1 cellular context compared by ENCODE assay signal in genomic region chr13:20902438-20903163, GRCh38.
A peak's percentile ranks its signal among the peaks of the same experiment; 100 is the strongest.
TF ChIP-seq lines count a peak whose summit lies in the region.

XPO4 (minus strand) TSS chr13:20902746; CDS start chr13:20902738, 8 bp downstream.

TF ChIP-seq in HepG2, 621 proteins besides CTCF, POLR2A, EP300 and RAD21 (continued from another document and continues in another):
- TF ChIP-seq, protein P1, sequence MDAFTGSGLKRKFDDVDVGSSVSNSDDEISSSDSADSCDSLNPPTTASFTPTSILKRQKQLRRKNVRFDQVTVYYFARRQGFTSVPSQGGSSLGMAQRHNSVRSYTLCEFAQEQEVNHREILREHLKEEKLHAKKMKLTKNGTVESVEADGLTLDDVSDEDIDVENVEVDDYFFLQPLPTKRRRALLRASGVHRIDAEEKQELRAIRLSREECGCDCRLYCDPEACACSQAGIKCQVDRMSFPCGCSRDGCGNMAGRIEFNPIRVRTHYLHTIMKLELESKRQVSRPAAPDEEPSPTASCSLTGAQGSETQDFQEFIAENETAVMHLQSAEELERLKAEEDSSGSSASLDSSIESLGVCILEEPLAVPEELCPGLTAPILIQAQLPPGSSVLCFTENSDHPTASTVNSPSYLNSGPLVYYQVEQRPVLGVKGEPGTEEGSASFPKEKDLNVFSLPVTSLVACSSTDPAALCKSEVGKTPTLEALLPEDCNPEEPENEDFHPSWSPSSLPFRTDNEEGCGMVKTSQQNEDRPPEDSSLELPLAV (CRISPR knock-in tag; conservative IDR thresholded peaks at IDR 0.05; ENCODE audit: low read depth) = peak; percentile 51; the same call in 1 of the 2 replicates
- TF ChIP-seq, protein P2, sequence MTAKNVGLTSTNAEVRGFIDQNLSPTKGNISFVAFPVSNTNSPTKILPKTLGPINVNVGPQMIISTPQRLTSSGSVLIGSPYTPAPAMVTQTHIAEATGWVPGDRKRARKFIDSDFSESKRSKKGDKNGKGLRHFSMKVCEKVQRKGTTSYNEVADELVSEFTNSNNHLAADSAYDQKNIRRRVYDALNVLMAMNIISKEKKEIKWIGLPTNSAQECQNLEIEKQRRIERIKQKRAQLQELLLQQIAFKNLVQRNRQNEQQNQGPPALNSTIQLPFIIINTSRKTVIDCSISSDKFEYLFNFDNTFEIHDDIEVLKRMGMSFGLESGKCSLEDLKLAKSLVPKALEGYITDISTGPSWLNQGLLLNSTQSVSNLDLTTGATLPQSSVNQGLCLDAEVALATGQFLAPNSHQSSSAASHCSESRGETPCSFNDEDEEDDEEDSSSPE (CRISPR knock-in tag; IDR thresholded peaks at IDR 0.05) = peak; percentile 58; the same call in 1 of the 2 replicates
- peak; percentile 33; the same call in 1 of the 2 replicates for TF ChIP-seq ZNF558 (CRISPR knock-in tag; IDR thresholded peaks at IDR 0.05; ENCODE audit: borderline replicate concordance)
- TF ChIP-seq TBX2 (CRISPR knock-in tag; IDR thresholded peaks at IDR 0.05; ENCODE audit: borderline replicate concordance) = peak; percentile 16; the same call in 1 of the 2 replicates
- TF ChIP-seq SMARCC2 (IDR thresholded peaks at IDR 0.05) = no peak
- TF ChIP-seq, protein P3, sequence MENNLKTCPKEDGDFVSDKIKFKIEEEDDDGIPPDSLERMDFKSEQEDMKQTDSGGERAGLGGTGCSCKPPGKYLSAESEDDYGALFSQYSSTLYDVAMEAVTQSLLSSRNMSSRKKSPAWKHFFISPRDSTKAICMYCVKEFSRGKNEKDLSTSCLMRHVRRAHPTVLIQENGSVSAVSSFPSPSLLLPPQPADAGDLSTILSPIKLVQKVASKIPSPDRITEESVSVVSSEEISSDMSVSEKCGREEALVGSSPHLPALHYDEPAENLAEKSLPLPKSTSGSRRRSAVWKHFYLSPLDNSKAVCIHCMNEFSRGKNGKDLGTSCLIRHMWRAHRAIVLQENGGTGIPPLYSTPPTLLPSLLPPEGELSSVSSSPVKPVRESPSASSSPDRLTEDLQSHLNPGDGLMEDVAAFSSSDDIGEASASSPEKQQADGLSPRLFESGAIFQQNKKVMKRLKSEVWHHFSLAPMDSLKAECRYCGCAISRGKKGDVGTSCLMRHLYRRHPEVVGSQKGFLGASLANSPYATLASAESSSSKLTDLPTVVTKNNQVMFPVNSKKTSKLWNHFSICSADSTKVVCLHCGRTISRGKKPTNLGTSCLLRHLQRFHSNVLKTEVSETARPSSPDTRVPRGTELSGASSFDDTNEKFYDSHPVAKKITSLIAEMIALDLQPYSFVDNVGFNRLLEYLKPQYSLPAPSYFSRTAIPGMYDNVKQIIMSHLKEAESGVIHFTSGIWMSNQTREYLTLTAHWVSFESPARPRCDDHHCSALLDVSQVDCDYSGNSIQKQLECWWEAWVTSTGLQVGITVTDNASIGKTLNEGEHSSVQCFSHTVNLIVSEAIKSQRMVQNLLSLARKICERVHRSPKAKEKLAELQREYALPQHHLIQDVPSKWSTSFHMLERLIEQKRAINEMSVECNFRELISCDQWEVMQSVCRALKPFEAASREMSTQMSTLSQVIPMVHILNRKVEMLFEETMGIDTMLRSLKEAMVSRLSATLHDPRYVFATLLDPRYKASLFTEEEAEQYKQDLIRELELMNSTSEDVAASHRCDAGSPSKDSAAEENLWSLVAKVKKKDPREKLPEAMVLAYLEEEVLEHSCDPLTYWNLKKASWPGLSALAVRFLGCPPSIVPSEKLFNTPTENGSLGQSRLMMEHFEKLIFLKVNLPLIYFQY (CRISPR knock-in tag; IDR thresholded peaks at IDR 0.05; ENCODE audit: borderline replicate concordance) = no peak
- 0 out of 2 replicates have a peak, but pooled peaks have one; percentile 61 for TF ChIP-seq ZNF616 (CRISPR knock-in tag; IDR thresholded peaks at IDR 0.05; ENCODE audit: low read depth)
- TF ChIP-seq, protein P4, sequence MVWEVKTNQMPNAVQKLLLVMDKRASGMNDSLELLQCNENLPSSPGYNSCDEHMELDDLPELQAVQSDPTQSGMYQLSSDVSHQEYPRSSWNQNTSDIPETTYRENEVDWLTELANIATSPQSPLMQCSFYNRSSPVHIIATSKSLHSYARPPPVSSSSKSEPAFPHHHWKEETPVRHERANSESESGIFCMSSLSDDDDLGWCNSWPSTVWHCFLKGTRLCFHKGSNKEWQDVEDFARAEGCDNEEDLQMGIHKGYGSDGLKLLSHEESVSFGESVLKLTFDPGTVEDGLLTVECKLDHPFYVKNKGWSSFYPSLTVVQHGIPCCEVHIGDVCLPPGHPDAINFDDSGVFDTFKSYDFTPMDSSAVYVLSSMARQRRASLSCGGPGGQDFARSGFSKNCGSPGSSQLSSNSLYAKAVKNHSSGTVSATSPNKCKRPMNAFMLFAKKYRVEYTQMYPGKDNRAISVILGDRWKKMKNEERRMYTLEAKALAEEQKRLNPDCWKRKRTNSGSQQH (CRISPR knock-in tag; IDR thresholded peaks at IDR 0.05; ENCODE audit: low read depth) = peak; percentile 8; the same call in 1 of the 2 replicates
- TF ChIP-seq ETV5 (CRISPR knock-in tag; IDR thresholded peaks at IDR 0.05; ENCODE audit: borderline replicate concordance) = no peak
- TF ChIP-seq, protein P5, sequence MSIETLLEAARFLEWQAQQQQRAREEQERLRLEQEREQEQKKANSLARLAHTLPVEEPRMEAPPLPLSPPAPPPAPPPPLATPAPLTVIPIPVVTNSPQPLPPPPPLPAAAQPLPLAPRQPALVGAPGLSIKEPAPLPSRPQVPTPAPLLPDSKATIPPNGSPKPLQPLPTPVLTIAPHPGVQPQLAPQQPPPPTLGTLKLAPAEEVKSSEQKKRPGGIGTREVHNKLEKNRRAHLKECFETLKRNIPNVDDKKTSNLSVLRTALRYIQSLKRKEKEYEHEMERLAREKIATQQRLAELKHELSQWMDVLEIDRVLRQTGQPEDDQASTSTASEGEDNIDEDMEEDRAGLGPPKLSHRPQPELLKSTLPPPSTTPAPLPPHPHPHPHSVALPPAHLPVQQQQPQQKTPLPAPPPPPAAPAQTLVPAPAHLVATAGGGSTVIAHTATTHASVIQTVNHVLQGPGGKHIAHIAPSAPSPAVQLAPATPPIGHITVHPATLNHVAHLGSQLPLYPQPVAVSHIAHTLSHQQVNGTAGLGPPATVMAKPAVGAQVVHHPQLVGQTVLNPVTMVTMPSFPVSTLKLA (IDR thresholded peaks at IDR 0.05) = no peak
- TF ChIP-seq ZNF446 (CRISPR knock-in tag; IDR thresholded peaks at IDR 0.05) = no peak
- no peak; the same call in 1 of the 2 replicates for TF ChIP-seq ZNF142 (CRISPR knock-in tag; IDR thresholded peaks at IDR 0.05)
- TF ChIP-seq HOXA3 (CRISPR knock-in tag; IDR thresholded peaks at IDR 0.05) = peak; percentile 90
- TF ChIP-seq ZNF709 (CRISPR knock-in tag; IDR thresholded peaks at IDR 0.05) = peak; percentile 62; the same call in 1 of the 2 replicates
- no peak for TF ChIP-seq MZF1 (CRISPR knock-in tag; IDR thresholded peaks at IDR 0.05; ENCODE audit: borderline replicate concordance)
- TF ChIP-seq ZNF557 (CRISPR knock-in tag; IDR thresholded peaks at IDR 0.05) = no peak
- peak; percentile 70 for TF ChIP-seq NFYC (CRISPR knock-in tag; IDR thresholded peaks at IDR 0.05)
- TF ChIP-seq SNAPC2 (CRISPR knock-in tag; IDR thresholded peaks at IDR 0.05) = no peak
- TF ChIP-seq, protein P6, sequence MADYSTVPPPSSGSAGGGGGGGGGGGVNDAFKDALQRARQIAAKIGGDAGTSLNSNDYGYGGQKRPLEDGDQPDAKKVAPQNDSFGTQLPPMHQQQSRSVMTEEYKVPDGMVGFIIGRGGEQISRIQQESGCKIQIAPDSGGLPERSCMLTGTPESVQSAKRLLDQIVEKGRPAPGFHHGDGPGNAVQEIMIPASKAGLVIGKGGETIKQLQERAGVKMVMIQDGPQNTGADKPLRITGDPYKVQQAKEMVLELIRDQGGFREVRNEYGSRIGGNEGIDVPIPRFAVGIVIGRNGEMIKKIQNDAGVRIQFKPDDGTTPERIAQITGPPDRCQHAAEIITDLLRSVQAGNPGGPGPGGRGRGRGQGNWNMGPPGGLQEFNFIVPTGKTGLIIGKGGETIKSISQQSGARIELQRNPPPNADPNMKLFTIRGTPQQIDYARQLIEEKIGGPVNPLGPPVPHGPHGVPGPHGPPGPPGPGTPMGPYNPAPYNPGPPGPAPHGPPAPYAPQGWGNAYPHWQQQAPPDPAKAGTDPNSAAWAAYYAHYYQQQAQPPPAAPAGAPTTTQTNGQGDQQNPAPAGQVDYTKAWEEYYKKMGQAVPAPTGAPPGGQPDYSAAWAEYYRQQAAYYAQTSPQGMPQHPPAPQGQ (CRISPR knock-in tag; IDR thresholded peaks at IDR 0.05; ENCODE audit: borderline replicate concordance) = no peak
- peak; percentile 15; the same call in 1 of the 2 replicates for TF ChIP-seq TEAD2 (CRISPR knock-in tag; IDR thresholded peaks at IDR 0.05)
- TF ChIP-seq IKZF4 (CRISPR knock-in tag; IDR thresholded peaks at IDR 0.05; ENCODE audit: borderline replicate concordance, low read depth, not compliant biosample characterization) = peak; percentile 51
- peak; percentile 8; the same call in 1 of the 2 replicates for TF ChIP-seq NFKB2 (CRISPR knock-in tag; IDR thresholded peaks at IDR 0.05; ENCODE audit: borderline replicate concordance)
- TF ChIP-seq ZSCAN22 (CRISPR knock-in tag; IDR thresholded peaks at IDR 0.05) = 0 out of 2 replicates have a peak, but pooled peaks have one; percentile 48
- no peak for TF ChIP-seq MXI1 (IDR thresholded peaks at IDR 0.05; ENCODE audit: borderline replicate concordance, low read depth, low read length)
- TF ChIP-seq MAFG (CRISPR knock-in tag; IDR thresholded peaks at IDR 0.05) = no peak
- TF ChIP-seq CHD2 (IDR thresholded peaks at IDR 0.05; ENCODE audit: low read depth, low read length) = no peak
- peak; percentile 87 for TF ChIP-seq ZNF143 (CRISPR knock-in tag; IDR thresholded peaks at IDR 0.05)
- no peak for TF ChIP-seq ZNF720 (CRISPR knock-in tag; IDR thresholded peaks at IDR 0.05)
- peak; percentile 72; the same call in 1 of the 2 replicates for TF ChIP-seq ZNF225 (CRISPR knock-in tag; IDR thresholded peaks at IDR 0.05)
- no peak for TF ChIP-seq TEAD3 (CRISPR knock-in tag; optimal IDR thresholded peaks at IDR 0.05; ENCODE audit: borderline replicate concordance)
- TF ChIP-seq KDM4B (CRISPR knock-in tag; IDR thresholded peaks at IDR 0.05) = no peak
- no peak for TF ChIP-seq ZNF780A (CRISPR knock-in tag; IDR thresholded peaks at IDR 0.05)
- TF ChIP-seq MYC (CRISPR knock-in tag; IDR thresholded peaks at IDR 0.05; ENCODE audit: borderline replicate concordance) = peak; percentile 20; the same call in 1 of the 2 replicates
- TF ChIP-seq NR2F6 (IDR thresholded peaks at IDR 0.05) = no peak
- no peak for TF ChIP-seq NR2F6 (CRISPR knock-in tag; IDR thresholded peaks at IDR 0.05)
- 0 out of 2 replicates have a peak, but pooled peaks have one; percentile 2 for TF ChIP-seq ZFP90 (CRISPR knock-in tag; IDR thresholded peaks at IDR 0.05; ENCODE audit: borderline replicate concordance)
- no peak for TF ChIP-seq SIX4 (CRISPR knock-in tag; IDR thresholded peaks at IDR 0.05)
- TF ChIP-seq THYN1 (CRISPR knock-in tag; IDR thresholded peaks at IDR 0.05; ENCODE audit: borderline replicate concordance, low read depth) = no peak
- no peak for TF ChIP-seq ZNF878 (CRISPR knock-in tag; IDR thresholded peaks at IDR 0.05)
- TF ChIP-seq MIER2 (CRISPR knock-in tag; IDR thresholded peaks at IDR 0.05) = no peak
- peak; percentile 78; the same call in 1 of the 2 replicates for TF ChIP-seq ZSCAN21 (CRISPR knock-in tag; IDR thresholded peaks at IDR 0.05; ENCODE audit: borderline replicate concordance)
- TF ChIP-seq POLR2AphosphoS5 (IDR thresholded peaks at IDR 0.05; ENCODE audit: low read depth, low read length) = peak; percentile 47; the same call in 1 of the 2 replicates
- TF ChIP-seq SP4 (CRISPR knock-in tag; IDR thresholded peaks at IDR 0.05) = no peak
- peak in 1 of 2 experiments; percentile 78; a peak in 2 of 4 replicates for TF ChIP-seq HMGXB4 (CRISPR knock-in tag; IDR thresholded peaks at IDR 0.05; ENCODE audit: borderline replicate concordance in 1 of 2, low read depth in 1 of 2)
- TF ChIP-seq EHMT2 (IDR thresholded peaks at IDR 0.05; ENCODE audit: borderline replicate concordance, low read depth, low read length) = no peak
